1 cellular context compared by ENCODE assay signal in genomic region chr14:94145902-94146527, GRCh38.
TF ChIP-seq lines count a peak whose summit lies in the region.

No MANE protein-coding gene starts in this region.

TF ChIP-seq in WTC11, 78 proteins besides CTCF, POLR2A, EP300 and RAD21 (continued from another document):
- no peak for TF ChIP-seq AR (CRISPR knock-in tag; IDR thresholded peaks at IDR 0.05)
- TF ChIP-seq KAT7 (CRISPR knock-in tag; IDR thresholded peaks at IDR 0.05; ENCODE audit: borderline replicate concordance), result no peak
- no peak for TF ChIP-seq IRF2 (CRISPR knock-in tag; IDR thresholded peaks at IDR 0.05; ENCODE audit: borderline replicate concordance, low read depth)
- TF ChIP-seq GABPB1 (CRISPR knock-in tag; IDR thresholded peaks at IDR 0.05), result no peak
- TF ChIP-seq CREM (CRISPR knock-in tag; IDR thresholded peaks at IDR 0.05), result no peak
- TF ChIP-seq NR1H2 (CRISPR knock-in tag; IDR thresholded peaks at IDR 0.05), result no peak
- TF ChIP-seq MYBL2 (CRISPR knock-in tag; IDR thresholded peaks at IDR 0.05), result no peak
- TF ChIP-seq FOXP1 (CRISPR knock-in tag; IDR thresholded peaks at IDR 0.05; ENCODE audit: borderline replicate concordance), result no peak
- no peak for TF ChIP-seq ZNF423 (CRISPR knock-in tag; IDR thresholded peaks at IDR 0.05)
